ENCODE assay signal across 23 cellular contexts in the genomic region with DNA sequence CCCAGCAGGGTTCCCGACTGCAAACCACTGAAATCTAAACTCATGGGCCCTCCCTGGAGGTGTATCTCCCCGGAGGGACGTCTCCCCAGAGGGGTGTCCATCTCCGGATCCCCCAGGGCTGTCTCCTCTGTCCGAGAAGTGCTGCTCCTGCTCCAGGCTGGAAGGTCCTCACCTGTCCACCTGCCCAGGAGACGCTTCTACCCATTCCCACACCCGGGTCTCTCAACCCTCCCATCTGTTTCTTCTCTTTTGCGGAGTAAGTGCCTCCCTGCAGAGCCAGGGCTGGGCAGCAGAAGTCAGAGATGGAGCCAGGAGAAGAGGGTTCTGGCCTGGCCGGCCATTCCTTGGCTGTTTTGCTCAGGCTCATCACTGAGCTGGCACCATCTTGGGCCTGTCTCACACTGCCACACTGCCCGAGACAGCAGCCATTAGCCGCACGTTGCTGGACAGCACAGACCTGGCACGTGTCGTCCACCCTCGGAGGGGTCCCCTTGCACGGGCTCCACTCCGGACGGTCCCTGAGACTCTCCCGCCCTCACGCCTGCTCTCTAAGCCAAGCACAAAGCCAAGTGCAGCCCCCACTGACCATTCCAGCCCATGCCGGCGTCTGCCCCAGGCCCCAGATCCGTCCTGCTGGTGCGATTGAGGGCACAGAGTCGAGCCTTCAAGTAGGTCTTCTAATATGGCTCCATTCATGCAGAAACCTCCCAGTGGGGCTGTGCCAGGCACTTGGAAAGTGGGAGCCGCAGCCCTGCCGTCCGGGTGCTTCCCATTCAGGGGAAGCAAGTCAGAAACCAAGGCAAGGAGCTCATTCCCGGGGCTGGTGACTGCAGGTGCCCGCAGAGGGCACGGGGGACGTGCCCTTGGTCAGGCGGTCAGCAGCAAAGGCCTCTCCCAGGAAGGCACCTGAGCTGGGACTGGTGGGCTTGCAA.
DNase-seq lines count a peak whose midpoint lies in the region; ATAC-seq and TF ChIP-seq lines count a peak whose summit lies in the region.
"Had no signal": no experiment of that assay in that cellular context is flagged by ENCODE, and none has a peak within 500 bp of the region (broad histone marks: within the 10 kb centered on the region; RNA-seq: fewer than 3 reads in every experiment).

No MANE protein-coding gene starts in this region.

- H3K4me1 ChIP-seq in mucosa of descending colon (ENCODE audit: low read depth), result no peaks in the 10 kb centered on the region
- no peaks in the 10 kb centered on the region for H3K4me1 ChIP-seq in GM23338 (ENCODE audit: insufficient read depth)
- H3K4me1 ChIP-seq: A549, BE2C, HAP-1 had no signal

- H3K27ac Mint-ChIP-seq in natural killer cell treated with Interleukin-12 subunit alpha and Interleukin-12 subunit beta and Interleukin-15 and Interleukin-18, amount 100 ng/mL, for 72 hours, result no peak overlapping the region
- H3K27ac Mint-ChIP-seq in natural killer cell (no peak overlapping the region), GM23338 (no peak overlapping the region)
- H3K27ac Mint-ChIP-seq: CD4-positive, alpha-beta T cell; CD8-positive, alpha-beta memory T cell; HFFc6 had no signal

- H4K20me1 ChIP-seq in GM23338 (replicated peaks; ENCODE audit: insufficient read depth), result no peaks in the 10 kb centered on the region
- H4K20me1 ChIP-seq: BLaER1 treated with 17β-estradiol and CSF1 and Interleukin-3, amounts not matched to agents 10 nM and 100 nM had no signal

- no peaks in the 10 kb centered on the region for H3K79me2 ChIP-seq in GM23338 (replicated peaks; ENCODE audit: insufficient read depth)

- intact Hi-C loops in natural killer cell (cut with micrococcal nuclease), result no loop called here
- intact Hi-C loops in mucosa of descending colon (cut with DNase I, micrococcal nuclease), result no loop called here

- H3K9me2 ChIP-seq in GM23338 (ENCODE audit: insufficient read depth), result no peaks in the 10 kb centered on the region

- H3K4me1 Mint-ChIP-seq in natural killer cell treated with Interleukin-12 subunit alpha and Interleukin-12 subunit beta and Interleukin-15 and Interleukin-18, amount 100 ng/mL, for 72 hours (ENCODE audit: low read depth in 2 of 2), result no peaks in the 10 kb centered on the region
- H3K4me1 Mint-ChIP-seq in natural killer cell (no peaks in the 10 kb centered on the region), GM23338 (no peaks in the 10 kb centered on the region)
- H3K4me1 Mint-ChIP-seq: CD14-positive monocyte; CD8-positive, alpha-beta memory T cell had no signal

- no peaks in the 10 kb centered on the region for H3K27me3 ChIP-seq in GM23338 (ENCODE audit: insufficient read depth)
- H3K27me3 ChIP-seq: BLaER1 treated with 17β-estradiol and CSF1 and Interleukin-3, amounts not matched to agents 10 nM and 100 nM had no signal

- H2AFZ ChIP-seq in GM23338, result no peak overlapping the region
- H2AFZ ChIP-seq: GM23248 had no signal

- H3K36me3 ChIP-seq in mucosa of descending colon (ENCODE audit: low read depth) (no peaks in the 10 kb centered on the region), GM23338 (ENCODE audit: insufficient read depth) (no peaks in the 10 kb centered on the region)
- H3K36me3 ChIP-seq: BE2C; BLaER1 treated with 17β-estradiol and CSF1 and Interleukin-3, amounts not matched to agents 10 nM and 100 nM; HAP-1 had no signal

- peak; percentile 53 for DNase-seq in natural killer cell treated with Interleukin-12 subunit alpha and Interleukin-12 subunit beta and Interleukin-15 and Interleukin-18, amount 100 ng/mL, for 72 hours (ENCODE audit: low spot score)
- DNase-seq in natural killer cell (no peak), mucosa of descending colon (peak in 2 of 3 donors; percentile 8 to 27), GM23338 (ENCODE audit: low spot score) (no peak)
- DNase-seq: 8988T; ACHN; AML-193; BE2C; CD4-positive, alpha-beta T cell; DMS 273 treated with DMSO at 0.1 percent for 48 hours; DMS79; EL; GDM1; GM23248; HFFc6 had no signal

- no peaks in the 10 kb centered on the region for H3K36me3 Mint-ChIP-seq in natural killer cell treated with Interleukin-12 subunit alpha and Interleukin-12 subunit beta and Interleukin-15 and Interleukin-18, amount 100 ng/mL, for 72 hours
- no peaks in the 10 kb centered on the region for H3K36me3 Mint-ChIP-seq in natural killer cell
- H3K36me3 Mint-ChIP-seq in GM23338 (ENCODE audit: low read depth), result no peaks in the 10 kb centered on the region
- H3K36me3 Mint-ChIP-seq: CD14-positive monocyte; CD8-positive, alpha-beta memory T cell had no signal

- no peak for TF ChIP-seq CTCF in natural killer cell (IDR thresholded peaks at IDR 0.05)
- TF ChIP-seq CTCF in mucosa of descending colon (IDR thresholded peaks at IDR 0.05), result no peak
- no peak for TF ChIP-seq CTCF in GM23338 (conservative IDR thresholded peaks at IDR 0.05; ENCODE audit: low read depth in 2 of 2)

- no peaks in the 10 kb centered on the region for H3K9me3 ChIP-seq in mucosa of descending colon
- H3K9me3 ChIP-seq: A549; BE2C; BLaER1 treated with 17β-estradiol and CSF1 and Interleukin-3, amounts not matched to agents 10 nM and 100 nM; HAP-1 had no signal

- no peak overlapping the region for H3K27ac ChIP-seq in GM23338 (ENCODE audit: low read depth)
- H3K27ac ChIP-seq: A549; BLaER1 treated with 17β-estradiol and CSF1 and Interleukin-3, amounts not matched to agents 10 nM and 100 nM; GM23248 had no signal

- no peak overlapping the region for H3K4me3 Mint-ChIP-seq in natural killer cell treated with Interleukin-12 subunit alpha and Interleukin-12 subunit beta and Interleukin-15 and Interleukin-18, amount 100 ng/mL, for 72 hours
- H3K4me3 Mint-ChIP-seq in natural killer cell (no peak overlapping the region), GM23338 (no peak overlapping the region)
- H3K4me3 Mint-ChIP-seq: CD14-positive monocyte; CD4-positive, alpha-beta T cell; CD8-positive, alpha-beta memory T cell; HFFc6 had no signal

- no peak overlapping the region for H3K4me2 ChIP-seq in GM23338
- H3K4me2 ChIP-seq: A549 had no signal

- H3F3A ChIP-seq in GM23338 (replicated peaks; ENCODE audit: low read depth), result no peaks in the 10 kb centered on the region

- no peaks in the 10 kb centered on the region for H3K27me3 Mint-ChIP-seq in natural killer cell treated with Interleukin-12 subunit alpha and Interleukin-12 subunit beta and Interleukin-15 and Interleukin-18, amount 100 ng/mL, for 72 hours
- no peaks in the 10 kb centered on the region for H3K27me3 Mint-ChIP-seq in natural killer cell (ENCODE audit: low read depth in 2 of 2)
- H3K27me3 Mint-ChIP-seq in GM23338 (ENCODE audit: insufficient read depth, low read depth, poor library complexity), result peaks cover 25% of the 10 kb centered on the region
- H3K27me3 Mint-ChIP-seq: CD4-positive, alpha-beta T cell had no signal

- peak in 1 of 2 donors; percentile 41 for ATAC-seq in natural killer cell treated with Interleukin-12 subunit alpha and Interleukin-12 subunit beta and Interleukin-15 and Interleukin-18, amount 100 ng/mL, for 72 hours
- ATAC-seq in natural killer cell (no peak), esophagus mucosa (peak; percentile 14), mucosa of descending colon (no peak), GM21526 (IDR thresholded peaks at IDR 0.05; ENCODE audit: low FRiP score, unreplicated experiment) (no peak), GM23338 (no peak), GM19452 (IDR thresholded peaks at IDR 0.05; ENCODE audit: unreplicated experiment) (no peak)
- ATAC-seq: A549 had no signal

- no peaks in the 10 kb centered on the region for H3K9me3 Mint-ChIP-seq in natural killer cell treated with Interleukin-12 subunit alpha and Interleukin-12 subunit beta and Interleukin-15 and Interleukin-18, amount 100 ng/mL, for 72 hours
- H3K9me3 Mint-ChIP-seq in natural killer cell (no peaks in the 10 kb centered on the region), GM23338 (no peaks in the 10 kb centered on the region)
- H3K9me3 Mint-ChIP-seq: CD4-positive, alpha-beta T cell; CD8-positive, alpha-beta memory T cell had no signal

- no peak overlapping the region for H3K4me3 ChIP-seq in mucosa of descending colon
- no peak overlapping the region for H3K4me3 ChIP-seq in GM23338
- H3K4me3 ChIP-seq: A549; BLaER1 treated with 17β-estradiol and CSF1 and Interleukin-3, amounts not matched to agents 10 nM and 100 nM; GM23248; HAP-1 had no signal

TF ChIP-seq in GM23338, 12 proteins besides CTCF, POLR2A, EP300 and RAD21:
- TF ChIP-seq NANOG (IDR thresholded peaks at IDR 0.05; ENCODE audit: borderline replicate concordance) (no peak), ZNF331 (CRISPR knock-in tag; IDR thresholded peaks at IDR 0.05; ENCODE audit: low read depth) (no peak)
- TF ChIP-seq, protein P1, sequence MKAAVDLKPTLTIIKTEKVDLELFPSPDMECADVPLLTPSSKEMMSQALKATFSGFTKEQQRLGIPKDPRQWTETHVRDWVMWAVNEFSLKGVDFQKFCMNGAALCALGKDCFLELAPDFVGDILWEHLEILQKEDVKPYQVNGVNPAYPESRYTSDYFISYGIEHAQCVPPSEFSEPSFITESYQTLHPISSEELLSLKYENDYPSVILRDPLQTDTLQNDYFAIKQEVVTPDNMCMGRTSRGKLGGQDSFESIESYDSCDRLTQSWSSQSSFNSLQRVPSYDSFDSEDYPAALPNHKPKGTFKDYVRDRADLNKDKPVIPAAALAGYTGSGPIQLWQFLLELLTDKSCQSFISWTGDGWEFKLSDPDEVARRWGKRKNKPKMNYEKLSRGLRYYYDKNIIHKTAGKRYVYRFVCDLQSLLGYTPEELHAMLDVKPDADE (IDR thresholded peaks at IDR 0.05), result no peak

Comparison
In these comparisons a context has a peak if more than half of its experiments do, and no peak if none do; other contexts are left out.
1. DNase-seq: peak in natural killer cell treated with Interleukin-12 subunit alpha and Interleukin-12 subunit beta and Interleukin-15 and Interleukin-18, amount 100 ng/mL, for 72 hours (single experiment) and mucosa of descending colon (2 of 3); none in natural killer cell (single experiment) and GM23338 (single experiment).